Comparison of ENCODE assay signal across 22 cellular contexts in genomic region chr2:126911111-126911796, GRCh38. TPM values are rescaled to one million over a fixed set of nuclear protein-coding genes. Genes with fewer than 3 reads are reported as not detected.
DNase-seq lines count a peak whose midpoint lies in the region; FAIRE-seq and TF ChIP-seq lines count a peak whose summit lies in the region.
"Had no signal": no experiment of that assay in that cellular context is flagged by ENCODE, and none has a peak within 500 bp of the region (broad histone marks: within the 10 kb centered on the region; RNA-seq: fewer than 3 reads in every experiment).

No MANE protein-coding gene starts in this region.

- H3K4me1 Mint-ChIP-seq in osteocyte (ENCODE audit: unreplicated experiment) = no peaks in the 10 kb centered on the region
- H3K4me1 Mint-ChIP-seq: CD4-positive, CD25-positive, alpha-beta regulatory T cell had no signal

- peak overlapping the region; percentile 84 for H2AFZ ChIP-seq in OCI-LY7 (ENCODE audit: low read length)
- H2AFZ ChIP-seq: GM23338 had no signal

- no peak for DNase-seq in OCI-LY7 (ENCODE audit: low spot score)
- peak; percentile 90 for DNase-seq in esophagus muscularis mucosa (ENCODE audit: extremely low spot score)
- peak; percentile 62 for DNase-seq in osteocyte (ENCODE audit: extremely low spot score, unreplicated experiment)
- DNase-seq in ureter (ENCODE audit: low spot score) = peak; percentile 22
- DNase-seq in MV-4-11 (lab: John Stamatoyannopoulos, UW) = no peak
- DNase-seq in NCI-H526 treated with DMSO at 0.1 percent for 48 hours (lab: John Stamatoyannopoulos, UW) = no peak
- no peak for DNase-seq in GM19239 (ENCODE audit: insufficient read length, low spot score)
- DNase-seq: CD4-positive, CD25-positive, alpha-beta regulatory T cell; DND-41; HCEC 1CT; KBM-7; NCI-H1092 treated with DMSO at 0.1 percent for 48 hours; NCI-H146; NCI-H2029; NCI-H226; NCI-H524; NCI-H82 had no signal

- no peak overlapping the region for H3K4me3 Mint-ChIP-seq in osteocyte (ENCODE audit: unreplicated experiment)
- H3K4me3 Mint-ChIP-seq: CD4-positive, CD25-positive, alpha-beta regulatory T cell; GM23338 had no signal

- H3K9me3 Mint-ChIP-seq in osteocyte (ENCODE audit: unreplicated experiment) = no peaks in the 10 kb centered on the region

- H3K9me3 ChIP-seq in OCI-LY7 (ENCODE audit: low read length) (no peaks in the 10 kb centered on the region), esophagus muscularis mucosa (no peaks in the 10 kb centered on the region)
- H3K9me3 ChIP-seq: Peyer's patch had no signal

- no peak for FAIRE-seq in GM19239 (lab: Jason Lieb, UNC)
- FAIRE-seq: GM12891 had no signal

- H3K27me3 ChIP-seq in esophagus muscularis mucosa = peaks cover 0 to 19% (median 0%) of the 10 kb centered on the region in 4 donors
- H3K27me3 ChIP-seq: Peyer's patch had no signal

- TF ChIP-seq POLR2A in esophagus muscularis mucosa (IDR thresholded peaks at IDR 0.05; ENCODE audit: low read depth) = no peak

- no peak for TF ChIP-seq EP300 in esophagus muscularis mucosa (IDR thresholded peaks at IDR 0.05)

- TF ChIP-seq CTCF in OCI-LY7 (conservative IDR thresholded peaks at IDR 0.05; ENCODE audit: low read length) (no peak), esophagus muscularis mucosa (IDR thresholded peaks at IDR 0.05) (no peak), osteocyte (IDR thresholded peaks at IDR 0.05) (no peak)

- no peaks in the 10 kb centered on the region for H3K36me3 Mint-ChIP-seq in osteocyte (ENCODE audit: unreplicated experiment)
- H3K36me3 Mint-ChIP-seq: CD4-positive, CD25-positive, alpha-beta regulatory T cell had no signal

- no peaks in the 10 kb centered on the region for H3K9me2 ChIP-seq in OCI-LY7 (ENCODE audit: insufficient read depth, low read length)

- POLR2A ChIA-PET in OCI-LY7 (lab: Charles Lee) = interaction anchor here (1.0 kb wide), 1 partner anchor 10 kb away, joined by 3 read pairs; no protein-coding TSS in a partner anchor

- H3K36me3 ChIP-seq in OCI-LY7 (ENCODE audit: insufficient read depth, low read length) (no peaks in the 10 kb centered on the region), esophagus muscularis mucosa (no peaks in the 10 kb centered on the region)
- H3K36me3 ChIP-seq: Peyer's patch had no signal

- H3K27ac ChIP-seq in OCI-LY7 (ENCODE audit: low read depth, low read length, poor library complexity, severe bottlenecking) (peak overlapping the region; percentile 61), esophagus muscularis mucosa (replicated peaks in 1 of 4) (no peak overlapping the region)
- H3K27ac ChIP-seq: Peyer's patch had no signal

- BruUV-seq in OCI-LY7 (replicated peaks; lab: Mats Ljungman, UMichigan) = no TSS peak

- H3K4me1 ChIP-seq in OCI-LY7 (ENCODE audit: insufficient read depth, low read length, poor library complexity, severe bottlenecking) = peaks cover 44% of the 10 kb centered on the region
- no peaks in the 10 kb centered on the region for H3K4me1 ChIP-seq in esophagus muscularis mucosa
- H3K4me1 ChIP-seq: Peyer's patch had no signal

- peak overlapping the region; percentile 55 for H3K4me2 ChIP-seq in OCI-LY7 (ENCODE audit: low read length)
- H3K4me2 ChIP-seq: GM23338 had no signal

- H3K4me3 ChIP-seq in OCI-LY7 (ENCODE audit: low read depth, low read length, poor library complexity, severe bottlenecking) (peak overlapping the region; percentile 11), esophagus muscularis mucosa (no peak overlapping the region)
- H3K4me3 ChIP-seq: GM23338, Peyer's patch had no signal

- H4K20me1 ChIP-seq in OCI-LY7 (ENCODE audit: insufficient read depth, low read length) = no peaks in the 10 kb centered on the region

- no peak overlapping the region for H3K27ac Mint-ChIP-seq in osteocyte (ENCODE audit: unreplicated experiment)
- H3K27ac Mint-ChIP-seq: CD4-positive, CD25-positive, alpha-beta regulatory T cell; GM23338 had no signal

- H3K79me2 ChIP-seq in OCI-LY7 (ENCODE audit: insufficient read depth, low read depth, low read length) = no peaks in the 10 kb centered on the region

- intact Hi-C loops in OCI-LY7 (cut with micrococcal nuclease; ENCODE audit: unreplicated experiment) = no loop called here
- intact Hi-C loops in esophagus muscularis mucosa (cut with DNase I) = no loop called here

- CTCF ChIA-PET in OCI-LY7 (lab: Charles Lee; ENCODE audit: unreplicated experiment) = no interaction called here

- peaks cover 3% of the 10 kb centered on the region for H3K27me3 Mint-ChIP-seq in osteocyte (ENCODE audit: unreplicated experiment)

- 79% methylated on average over 8 of the region's 8 CpGs for WGBS in esophagus muscularis mucosa

RNA-seq across cellular contexts. Expression of gene TEX51, which starts 12.6 kb away (rescaled TPM):
- total RNA-seq in OCI-LY7 (2014; rRNA removed; shearing (Covaris generic)) = not detected in 2 replicates
- total RNA-seq in OCI-LY7 (2022) = not detected in 2 replicates
- not detected for total RNA-seq in esophagus muscularis mucosa
- total RNA-seq in osteocyte = not detected in 2 replicates
- not detected for total RNA-seq in ureter
- total RNA-seq: CD4-positive, CD25-positive, alpha-beta regulatory T cell; G401; GM23338; HT1080; Peyer's patch had no signal

Comparison
In these comparisons a context has a peak if more than half of its experiments do, and no peak if none do; other contexts are left out.
1. DNase-seq: peak in esophagus muscularis mucosa (single experiment), osteocyte (single experiment) and ureter (single experiment); none in OCI-LY7 (single experiment), MV-4-11 (single experiment), NCI-H526 treated with DMSO at 0.1 percent for 48 hours (single experiment) and GM19239 (single experiment).